In genomic region chr2:46849741-46850474, GRCh38 we compare ENCODE assay signal across 12 cellular contexts.
DNase-seq lines count a peak whose midpoint lies in the region; ATAC-seq, FAIRE-seq and TF ChIP-seq lines count a peak whose summit lies in the region.
"Had no signal": no experiment of that assay in that cellular context is flagged by ENCODE, and none has a peak within 500 bp of the region (broad histone marks: within the 10 kb centered on the region; RNA-seq: fewer than 3 reads in every experiment).

No MANE protein-coding gene starts in this region.

- no peak overlapping the region for H3K4me3 Mint-ChIP-seq in MCF 10A (ENCODE audit: unreplicated experiment)
- H3K4me3 Mint-ChIP-seq in neural progenitor cell = no peak overlapping the region
- no peak overlapping the region for H3K4me3 Mint-ChIP-seq in activated CD4-positive, alpha-beta memory T cell treated with anti-CD3 and anti-CD28 coated beads, Interleukin-2, amount 10 ng/mL, durations not matched to agents 7 days and 5 days
- H3K4me3 Mint-ChIP-seq: activated T-helper 1 cell treated with anti-CD3 and anti-CD28 coated beads, Interleukin-12 subunit alpha, Interleukin-12 subunit beta, Interleukin-2, Interleukin-4 antibody, amounts not matched to agents 30 ng/mL and 10 ng/mL and 1 ng/mL, durations not matched to agents 14 hours and 24 hours and 36 hours; H9 had no signal

- H3K4me3 ChIP-seq in HCT116 (replicated peaks in 1 of 2; ENCODE audit: low read depth in 1 of 2, low read length in 2 of 2) = no peak overlapping the region
- H3K4me3 ChIP-seq in keratinocyte (ENCODE audit: control insufficient read depth in 2 of 3, extremely low read depth in 1 of 3, insufficient read depth in 2 of 3, low read depth in 1 of 3, low read length in 3 of 3) = no peak overlapping the region
- H3K4me3 ChIP-seq in smooth muscle cell = no peak overlapping the region
- no peak overlapping the region for H3K4me3 ChIP-seq in neural progenitor cell

- intact Hi-C loops in HCT116 (cut with micrococcal nuclease) = no loop called here
- intact Hi-C loops in MCF 10A (cut with micrococcal nuclease) = no loop called here

- H3K4me2 ChIP-seq in HCT116 (ENCODE audit: low read length) (peak overlapping the region; percentile 53), keratinocyte (ENCODE audit: control insufficient read depth, extremely low read depth, insufficient read depth, low read depth, low read length) (no peak overlapping the region), smooth muscle cell (peak overlapping the region; percentile 72), neural progenitor cell (no peak overlapping the region)

- POLR2A ChIA-PET in HCT116 (lab: Charles Lee) = interaction anchor here (1.0 kb wide), 1 partner anchor 8 kb away, joined by 3 read pairs; no protein-coding TSS in a partner anchor
- POLR2A ChIA-PET in MCF 10A (lab: Yijun Ruan, JAX) = interaction anchor here (0.9 to 1.8 kb wide), 5 partner anchors 9 to 204 kb away, joined by 3 to 11 read pairs (median 4); no protein-coding TSS in a partner anchor
- POLR2A ChIA-PET in activated CD4-positive, alpha-beta memory T cell treated with anti-CD3 and anti-CD28 coated beads, Interleukin-2, amount 10 ng/mL, durations not matched to agents 7 days and 5 days (lab: Charles Lee) = no interaction called here

- H3K36me3 Mint-ChIP-seq in MCF 10A (ENCODE audit: insufficient read depth, unreplicated experiment) = peaks cover 4% of the 10 kb centered on the region
- no peaks in the 10 kb centered on the region for H3K36me3 Mint-ChIP-seq in neural progenitor cell
- no peaks in the 10 kb centered on the region for H3K36me3 Mint-ChIP-seq in activated CD4-positive, alpha-beta memory T cell treated with anti-CD3 and anti-CD28 coated beads, Interleukin-2, amount 10 ng/mL, durations not matched to agents 7 days and 5 days (ENCODE audit: low read depth)

- H3K4me1 ChIP-seq in HCT116 (ENCODE audit: control insufficient read depth in 1 of 2, insufficient read depth in 2 of 2, low read length in 2 of 2) = peaks cover 57 to 86% of the 10 kb centered on the region in 2 experiments
- peaks cover 68% of the 10 kb centered on the region for H3K4me1 ChIP-seq in keratinocyte (ENCODE audit: control insufficient read depth, extremely low read depth, insufficient read depth, low read length)
- peaks cover 33% of the 10 kb centered on the region for H3K4me1 ChIP-seq in smooth muscle cell (ENCODE audit: low read depth)
- H3K4me1 ChIP-seq in neural progenitor cell = no peaks in the 10 kb centered on the region

- ATAC-seq in HCT116 (no peak), GM21528 (IDR thresholded peaks at IDR 0.05; ENCODE audit: low FRiP score, unreplicated experiment) (no peak)

- H3K9me2 ChIP-seq in HCT116 (ENCODE audit: insufficient read depth) = no peaks in the 10 kb centered on the region

- H3K4me1 Mint-ChIP-seq in MCF 10A (ENCODE audit: insufficient read depth, unreplicated experiment) (peaks cover 69% of the 10 kb centered on the region), neural progenitor cell (peaks cover 27% of the 10 kb centered on the region)
- H3K4me1 Mint-ChIP-seq in activated CD4-positive, alpha-beta memory T cell treated with anti-CD3 and anti-CD28 coated beads, Interleukin-2, amount 10 ng/mL, durations not matched to agents 7 days and 5 days = no peaks in the 10 kb centered on the region

- H3K9ac ChIP-seq in HCT116 (ENCODE audit: low read length) (peak overlapping the region; percentile 5; the same call in 1 of the 2 replicates), keratinocyte (ENCODE audit: control insufficient read depth, extremely low read depth, insufficient read depth, low read length) (no peak overlapping the region), smooth muscle cell (ENCODE audit: low read depth) (peak overlapping the region; percentile 12), neural progenitor cell (no peak overlapping the region)

- WGBS in smooth muscle cell (ENCODE audit: low lambda C conversion rate) = 31% methylated on average over 11 of the region's 11 CpGs

- peaks cover 5% of the 10 kb centered on the region for H3K9me1 ChIP-seq in keratinocyte (ENCODE audit: control insufficient read depth, extremely low read depth, insufficient read depth, low read length)

- DNase-seq in HCT116 (ENCODE audit: low read depth, low spot score) = no peak
- DNase-seq in MCF 10A (ENCODE audit: unreplicated experiment) = peak; percentile 34
- no peak for DNase-seq in keratinocyte (ENCODE audit: low read depth, low spot score)
- DNase-seq in smooth muscle cell (lab: John Stamatoyannopoulos, UW; ENCODE audit: unreplicated experiment) = no peak
- no peak for DNase-seq in NCI-H2029 (lab: John Stamatoyannopoulos, UW)
- no peak for DNase-seq in neural progenitor cell (ENCODE audit: low spot score)
- DNase-seq in activated CD4-positive, alpha-beta memory T cell treated with anti-CD3 and anti-CD28 coated beads, Interleukin-2, amount 10 ng/mL, durations not matched to agents 7 days and 5 days = no peak
- DNase-seq: H9, SIG-M5 had no signal

- H3K27me3 ChIP-seq in HCT116 (ENCODE audit: insufficient read depth, low read length) = no peaks in the 10 kb centered on the region; the same call in 1 of the 2 replicates
- H3K27me3 ChIP-seq in keratinocyte (ENCODE audit: control insufficient read depth, extremely low read depth, insufficient read depth, low read length) = no peaks in the 10 kb centered on the region
- no peaks in the 10 kb centered on the region for H3K27me3 ChIP-seq in smooth muscle cell (ENCODE audit: low read depth)
- no peaks in the 10 kb centered on the region for H3K27me3 ChIP-seq in neural progenitor cell

- FAIRE-seq in keratinocyte (lab: Jason Lieb, UNC) = no peak

- H3K27ac ChIP-seq in HCT116 (ENCODE audit: low read depth, low read length) (no peak overlapping the region; the same call in 1 of the 2 replicates), keratinocyte (ENCODE audit: control insufficient read depth, insufficient read depth, low read length) (peak overlapping the region; percentile 45), smooth muscle cell (ENCODE audit: low read depth) (peak overlapping the region; percentile 89), neural progenitor cell (no peak overlapping the region)

- TF ChIP-seq CTCF in HCT116 (IDR thresholded peaks at IDR 0.05 in 2 of 3, conservative IDR thresholded peaks at IDR 0.05 in 1 of 3; ENCODE audit: borderline replicate concordance in 1 of 3, insufficient read depth in 1 of 3, low read depth in 2 of 3, low read length in 2 of 3) (no peak), MCF 10A (IDR thresholded peaks at IDR 0.05; ENCODE audit: unreplicated experiment) (no peak), keratinocyte (optimal IDR thresholded peaks at IDR 0.05 in 1 of 3, IDR thresholded peaks at IDR 0.05 in 1 of 3, conservative IDR thresholded peaks at IDR 0.05 in 1 of 3; ENCODE audit: extremely low read depth in 1 of 3, insufficient read depth in 2 of 3, low read length in 3 of 3) (no peak), smooth muscle cell (IDR thresholded peaks at IDR 0.05; ENCODE audit: borderline replicate concordance, insufficient read depth, poor library complexity, severe bottlenecking) (no peak), neural progenitor cell (IDR thresholded peaks at IDR 0.05) (no peak)

- H3K9me3 ChIP-seq in HCT116 (ENCODE audit: control insufficient read depth in 1 of 2, insufficient read depth in 1 of 2, low read depth in 1 of 2, low read length in 2 of 2) (no peaks in the 10 kb centered on the region), keratinocyte (ENCODE audit: control insufficient read depth, low read depth, low read length) (peaks cover 2% of the 10 kb centered on the region), smooth muscle cell (replicated peaks; ENCODE audit: low read depth) (no peaks in the 10 kb centered on the region), neural progenitor cell (ENCODE audit: low read depth) (no peaks in the 10 kb centered on the region)

- H3K27ac Mint-ChIP-seq in MCF 10A (ENCODE audit: low read depth, unreplicated experiment) (peak overlapping the region; percentile 70), neural progenitor cell (no peak overlapping the region)
- no peak overlapping the region for H3K27ac Mint-ChIP-seq in activated CD4-positive, alpha-beta memory T cell treated with anti-CD3 and anti-CD28 coated beads, Interleukin-2, amount 10 ng/mL, durations not matched to agents 7 days and 5 days
- H3K27ac Mint-ChIP-seq: activated T-helper 1 cell treated with anti-CD3 and anti-CD28 coated beads, Interleukin-12 subunit alpha, Interleukin-12 subunit beta, Interleukin-2, Interleukin-4 antibody, amounts not matched to agents 30 ng/mL and 10 ng/mL and 1 ng/mL, durations not matched to agents 14 hours and 24 hours and 36 hours had no signal

- H3K36me3 ChIP-seq in HCT116 (ENCODE audit: control insufficient read depth in 1 of 2, insufficient read depth in 2 of 2, low read length in 2 of 2) (no peaks in the 10 kb centered on the region), keratinocyte (ENCODE audit: control insufficient read depth in 2 of 2, extremely low read depth in 1 of 2, insufficient read depth in 2 of 2, low read length in 2 of 2) (no peaks in the 10 kb centered on the region), smooth muscle cell (ENCODE audit: low read depth) (no peaks in the 10 kb centered on the region), neural progenitor cell (no peaks in the 10 kb centered on the region)

- H3K79me2 ChIP-seq in HCT116 (ENCODE audit: insufficient read depth, low read length) (no peaks in the 10 kb centered on the region), keratinocyte (ENCODE audit: control insufficient read depth, insufficient read depth, low read length) (no peaks in the 10 kb centered on the region), smooth muscle cell (ENCODE audit: low read depth) (no peaks in the 10 kb centered on the region), neural progenitor cell (ENCODE audit: low read depth) (no peaks in the 10 kb centered on the region)

- dilution Hi-C loops in keratinocyte (cut with MboI; ENCODE audit: extremely low pct_ligation_motif_present, low sequenced_read_pairs) = no loop called here

- H3K9me3 Mint-ChIP-seq in MCF 10A (ENCODE audit: unreplicated experiment) (no peaks in the 10 kb centered on the region), neural progenitor cell (no peaks in the 10 kb centered on the region)
- no peaks in the 10 kb centered on the region for H3K9me3 Mint-ChIP-seq in activated CD4-positive, alpha-beta memory T cell treated with anti-CD3 and anti-CD28 coated beads, Interleukin-2, amount 10 ng/mL, durations not matched to agents 7 days and 5 days
- H3K9me3 Mint-ChIP-seq: activated T-helper 1 cell treated with anti-CD3 and anti-CD28 coated beads, Interleukin-12 subunit alpha, Interleukin-12 subunit beta, Interleukin-2, Interleukin-4 antibody, amounts not matched to agents 30 ng/mL and 10 ng/mL and 1 ng/mL, durations not matched to agents 14 hours and 24 hours and 36 hours; IgD-negative memory B cell had no signal

- no peak for TF ChIP-seq POLR2A in HCT116 (IDR thresholded peaks at IDR 0.05; ENCODE audit: borderline replicate concordance, extremely low read depth, insufficient read depth, insufficient read length)

- H3K27me3 Mint-ChIP-seq in MCF 10A (ENCODE audit: insufficient read depth, unreplicated experiment) (no peaks in the 10 kb centered on the region), neural progenitor cell (ENCODE audit: insufficient read depth, low read depth) (peaks cover 4% of the 10 kb centered on the region)
- H3K27me3 Mint-ChIP-seq in activated CD4-positive, alpha-beta memory T cell treated with anti-CD3 and anti-CD28 coated beads, Interleukin-2, amount 10 ng/mL, durations not matched to agents 7 days and 5 days = peaks cover 11% of the 10 kb centered on the region

- CTCF ChIA-PET in HCT116 (lab: Charles Lee) (no interaction called here), MCF 10A (lab: Yijun Ruan, JAX) (interaction anchor here (0.6 to 1.6 kb wide), 9 partner anchors 16 to 423 kb away, joined by 3 to 8 read pairs (median 4); no protein-coding TSS in a partner anchor)
- CTCF ChIA-PET in activated CD4-positive, alpha-beta memory T cell treated with anti-CD3 and anti-CD28 coated beads, Interleukin-2, amount 10 ng/mL, durations not matched to agents 7 days and 5 days (lab: Charles Lee) = no interaction called here

- RAD21 ChIA-PET in HCT116 (lab: Charles Lee; ENCODE audit: low non-redundant PET in 1 of 2, low total read pairs in 2 of 2, uncharacterized antibody in 2 of 2, unreplicated experiment in 2 of 2) = no interaction called here

- no peak overlapping the region for H2AFZ ChIP-seq in HCT116 (ENCODE audit: low read depth, low read length, poor library complexity, severe bottlenecking)
- H2AFZ ChIP-seq in keratinocyte (ENCODE audit: control insufficient read depth, low read length) = no peak overlapping the region
- no peak overlapping the region for H2AFZ ChIP-seq in smooth muscle cell (ENCODE audit: low read depth)
- no peak overlapping the region for H2AFZ ChIP-seq in neural progenitor cell (replicated peaks)

- no peak for TF ChIP-seq RAD21 in HCT116 (IDR thresholded peaks at IDR 0.05; ENCODE audit: low read depth)

- H3F3A ChIP-seq in smooth muscle cell (ENCODE audit: low read depth) (peaks cover 9% of the 10 kb centered on the region), neural progenitor cell (ENCODE audit: low read depth) (no peaks in the 10 kb centered on the region)

- BruUV-seq in HCT116 (replicated peaks; lab: Mats Ljungman, UMichigan) (no TSS peak), MCF 10A (replicated peaks; lab: Mats Ljungman, UMichigan) (no TSS peak)

- H4K20me1 ChIP-seq in HCT116 (ENCODE audit: insufficient read depth) (no peaks in the 10 kb centered on the region), keratinocyte (ENCODE audit: control insufficient read depth, extremely low read depth, insufficient read depth, low read length) (no peaks in the 10 kb centered on the region), smooth muscle cell (ENCODE audit: low read depth) (no peaks in the 10 kb centered on the region), neural progenitor cell (ENCODE audit: low read depth) (no peaks in the 10 kb centered on the region)

Comparison
In these comparisons a context has a peak if more than half of its experiments do, and no peak if none do; other contexts are left out.
1. H3K27ac ChIP-seq: peak in keratinocyte (single experiment) and smooth muscle cell (single experiment); none in HCT116 (single experiment) and neural progenitor cell (single experiment).
2. H3K4me2 ChIP-seq: peak in HCT116 (single experiment) and smooth muscle cell (single experiment); none in keratinocyte (single experiment) and neural progenitor cell (single experiment).
3. H3K9ac ChIP-seq: peak in HCT116 (single experiment) and smooth muscle cell (single experiment); none in keratinocyte (single experiment) and neural progenitor cell (single experiment).